In genomic region chr13:51397262-51397933, GRCh38 we compare ENCODE assay signal across 8 cellular contexts. TPM values are rescaled to one million over a fixed set of nuclear protein-coding genes. Genes with fewer than 3 reads are reported as not detected.
DNase-seq lines count a peak whose midpoint lies in the region; ATAC-seq and TF ChIP-seq lines count a peak whose summit lies in the region.
"Had no signal": no experiment of that assay in that cellular context is flagged by ENCODE, and none has a peak within 500 bp of the region (broad histone marks: within the 10 kb centered on the region; RNA-seq: fewer than 3 reads in every experiment).

No MANE protein-coding gene starts in this region.

- TF ChIP-seq POLR2A in right lobe of liver (IDR thresholded peaks at IDR 0.05): no peak
- no peak for TF ChIP-seq POLR2A in transverse colon (IDR thresholded peaks at IDR 0.05)

- no peak for TF ChIP-seq EP300 in transverse colon (IDR thresholded peaks at IDR 0.05; ENCODE audit: low read depth)

- H3K36me3 ChIP-seq in right lobe of liver (peaks cover 0 to 6% (median 2%) of the 10 kb centered on the region in 4 donors), transverse colon (no peaks in the 10 kb centered on the region)

- no peak for TF ChIP-seq CTCF in coronary artery (IDR thresholded peaks at IDR 0.05)
- TF ChIP-seq CTCF in right lobe of liver (IDR thresholded peaks at IDR 0.05): no peak
- TF ChIP-seq CTCF in transverse colon (IDR thresholded peaks at IDR 0.05): no peak

- H3K4me1 ChIP-seq in right lobe of liver (peaks cover 0 to 14% (median 6%) of the 10 kb centered on the region in 4 donors), transverse colon (peaks cover 3 to 21% (median 8%) of the 10 kb centered on the region in 4 donors)

- H3K27me3 ChIP-seq in right lobe of liver (no peaks in the 10 kb centered on the region), transverse colon (no peaks in the 10 kb centered on the region)

- H3K4me3 ChIP-seq in coronary artery (no peak overlapping the region), right lobe of liver (no peak overlapping the region), transverse colon (no peak overlapping the region)

- ATAC-seq in right lobe of liver (peak; percentile 76 to 91 (median 84)), HG02759 (IDR thresholded peaks at IDR 0.05; ENCODE audit: unreplicated experiment) (no peak), HG02588 (IDR thresholded peaks at IDR 0.05; ENCODE audit: unreplicated experiment) (no peak)

- DNase-seq in HuH-7 (ENCODE audit: low spot score) (peak; percentile 8), coronary artery (ENCODE audit: low spot score) (no peak), right lobe of liver (no peak), transverse colon (peak; percentile 10), GF-D8 (lab: John Stamatoyannopoulos, UW) (no peak)
- DNase-seq: NCI-H2029 had no signal

- H3K27ac ChIP-seq in coronary artery: peak overlapping the region; percentile 41 to 48
- no peak overlapping the region for H3K27ac ChIP-seq in right lobe of liver
- H3K27ac ChIP-seq in transverse colon: peak overlapping the region; percentile 15 to 57 (median 30)

- WGBS in right lobe of liver (ENCODE audit: insufficient coverage, low coverage, low lambda C conversion rate, missing lambda C conversion rate): 68% methylated on average over 6 of the region's 6 CpGs
- WGBS in transverse colon (ENCODE audit: low coverage in 1 of 2), 2 donors: 51 to 75% methylated on average over 5 to 6 of the region's 6 CpGs

- in situ Hi-C loops in transverse colon (cut with MboI; ENCODE audit: low pct_ligation_motif_present in 1 of 4, low pct_unique_long_range_greater_than_20kb in 1 of 4, low sequenced_read_pairs in 3 of 4): no loop called here

- intact Hi-C loops in right lobe of liver (cut with DNase I) (no loop called here), transverse colon (cut with DNase I; ENCODE audit: low total_unique reads) (no loop called here)

- H3K9me3 ChIP-seq in right lobe of liver (no peaks in the 10 kb centered on the region), transverse colon (no peaks in the 10 kb centered on the region)

RNA-seq across cellular contexts. Expression of gene INTS6, which starts 55.4 kb away (rescaled TPM):
- total RNA-seq in right lobe of liver: 10 to 100 TPM; 21.7 to 40.8 (median 32.7) TPM
- 10 to 100 TPM; 15.3 to 37.0 (median 25.2) TPM for total RNA-seq in transverse colon

RNA-seq across cellular contexts. Expression of gene SERPINE3, which starts 57.9 kb away (rescaled TPM):
- not detected for total RNA-seq in right lobe of liver
- not detected for total RNA-seq in transverse colon

Comparison
In these comparisons a context has a peak if more than half of its experiments do, and no peak if none do; other contexts are left out.
1. DNase-seq: peak in HuH-7 (single experiment) and transverse colon (single experiment); none in coronary artery (single experiment), right lobe of liver (0 of 3) and GF-D8 (single experiment).
2. H3K27ac ChIP-seq: peak in coronary artery (2 of 2) and transverse colon (4 of 4); none in right lobe of liver (0 of 3).
3. ATAC-seq: peak in right lobe of liver (4 of 4); none in HG02759 (single experiment) and HG02588 (single experiment).